ENCODE assay signal across 1 cellular context in the genomic region with DNA sequence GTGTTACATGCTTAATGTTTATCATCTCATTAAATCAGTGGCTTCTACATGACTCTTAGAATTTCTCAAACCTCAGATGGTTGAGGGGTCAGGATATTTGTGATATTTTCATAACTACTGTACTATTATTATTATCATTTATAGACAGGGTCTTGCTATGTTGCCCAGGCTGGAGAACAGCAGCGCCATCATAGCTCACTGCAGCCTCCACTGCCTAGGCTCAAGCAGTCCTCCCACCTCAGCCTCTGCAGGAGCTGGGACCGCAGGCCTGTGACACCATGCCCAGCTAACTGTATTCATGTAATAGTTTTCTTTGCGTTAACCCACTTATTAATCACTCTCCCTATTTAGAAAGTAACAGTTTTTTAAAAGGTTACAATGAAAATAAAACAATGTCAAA.
A peak's percentile ranks its signal among the peaks of the same experiment; 100 is the strongest.
TF ChIP-seq lines count a peak whose summit lies in the region.

No MANE protein-coding gene starts in this region.

TF ChIP-seq in K562, 482 proteins besides CTCF, POLR2A, EP300 and RAD21:
- TF ChIP-seq ZNF431 (CRISPR knock-in tag; IDR thresholded peaks at IDR 0.05) (no peak), ZNF583 (CRISPR knock-in tag; IDR thresholded peaks at IDR 0.05) (no peak), NR0B1 (IDR thresholded peaks at IDR 0.05; ENCODE audit: partially characterized antibody) (no peak), MTA1 (IDR thresholded peaks at IDR 0.05; ENCODE audit: borderline replicate concordance) (no peak), BCOR (IDR thresholded peaks at IDR 0.05) (peak; percentile 40; the same call in 1 of the 2 replicates), RB1 (IDR thresholded peaks at IDR 0.05; ENCODE audit: low read depth) (no peak), NONO (IDR thresholded peaks at IDR 0.05; ENCODE audit: low read depth in 2 of 2, low read length in 1 of 2) (no peak), ETV1 (tag; conservative IDR thresholded peaks at IDR 0.05; ENCODE audit: low read depth) (no peak), ZNF121 (CRISPR knock-in tag; conservative IDR thresholded peaks at IDR 0.05) (peak; percentile 82), RBM25 (IDR thresholded peaks at IDR 0.05; ENCODE audit: low read depth, low read length, severe bottlenecking) (peak; percentile 48), ADNP (tag; IDR thresholded peaks at IDR 0.05) (0 out of 2 replicates have a peak, but pooled peaks have one; percentile 16), HNRNPK (IDR thresholded peaks at IDR 0.05; ENCODE audit: low read depth, low read length, poor library complexity, severe bottlenecking) (no peak), NR3C1 (CRISPR knock-in tag; IDR thresholded peaks at IDR 0.05) (no peak), SMC3 (conservative IDR thresholded peaks at IDR 0.05; ENCODE audit: insufficient read depth, low read depth, low read length) (no peak), RHOXF2B (CRISPR knock-in tag; conservative IDR thresholded peaks at IDR 0.05) (no peak), ZBTB43 (CRISPR knock-in tag; IDR thresholded peaks at IDR 0.05) (no peak), ETS2 (tag; IDR thresholded peaks at IDR 0.05; ENCODE audit: borderline replicate concordance, poor library complexity, severe bottlenecking) (no peak), ZEB2 (IDR thresholded peaks at IDR 0.05) (no peak), CHCHD3 (CRISPR knock-in tag; IDR thresholded peaks at IDR 0.05) (no peak), FOSL1 (tag; conservative IDR thresholded peaks at IDR 0.05) (no peak)
- TF ChIP-seq, protein P1, sequence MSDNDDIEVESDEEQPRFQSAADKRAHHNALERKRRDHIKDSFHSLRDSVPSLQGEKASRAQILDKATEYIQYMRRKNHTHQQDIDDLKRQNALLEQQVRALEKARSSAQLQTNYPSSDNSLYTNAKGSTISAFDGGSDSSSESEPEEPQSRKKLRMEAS (CRISPR knock-in tag; IDR thresholded peaks at IDR 0.05) = no peak
